Comparison of ENCODE assay signal across 1 cellular context in the genomic region with DNA sequence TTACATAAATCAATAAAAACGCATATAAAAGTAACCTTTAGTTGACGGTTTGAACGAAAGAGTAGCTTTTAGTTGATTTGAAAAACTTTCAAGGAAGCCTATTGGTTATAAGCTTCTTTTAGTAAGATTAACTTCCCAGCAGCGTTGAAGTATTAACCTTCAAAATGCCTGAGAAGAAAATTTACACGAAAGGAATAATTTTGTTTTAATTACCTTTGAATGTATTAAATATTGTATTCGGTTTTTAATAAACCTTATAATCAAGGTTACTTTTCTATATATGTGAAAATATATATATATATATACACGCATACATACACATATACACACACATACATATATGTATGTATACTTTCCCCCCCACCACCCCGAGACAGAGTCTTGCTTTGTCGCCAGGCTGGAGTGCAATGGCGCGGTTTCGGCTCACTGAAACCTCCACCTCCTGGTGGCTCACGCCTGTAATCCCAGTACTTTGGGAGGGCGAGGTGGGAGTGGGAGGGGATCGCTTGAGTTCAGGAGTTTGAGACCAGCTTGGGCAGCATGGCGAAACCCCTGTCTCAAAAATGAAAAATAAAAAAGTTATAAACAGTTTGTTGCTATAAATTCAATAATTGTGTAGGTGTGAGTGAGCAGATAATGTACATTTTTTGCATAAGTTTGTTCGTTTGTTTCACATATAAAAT.
A peak's percentile ranks its signal among the peaks of the same experiment; 100 is the strongest.
TF ChIP-seq lines count a peak whose summit lies in the region.

No MANE protein-coding gene starts in this region.

TF ChIP-seq in K562, 482 proteins besides CTCF, POLR2A, EP300 and RAD21 (continued from another document and continues in another):
- TF ChIP-seq HOMEZ (CRISPR knock-in tag; IDR thresholded peaks at IDR 0.05) (no peak), ETV5 (CRISPR knock-in tag; IDR thresholded peaks at IDR 0.05; ENCODE audit: low read depth) (no peak), CBFA2T2 (conservative IDR thresholded peaks at IDR 0.05) (no peak), ZNF3 (CRISPR knock-in tag; IDR thresholded peaks at IDR 0.05) (no peak), ZFX (CRISPR knock-in tag; IDR thresholded peaks at IDR 0.05) (no peak), SRSF3 (IDR thresholded peaks at IDR 0.05; ENCODE audit: insufficient read depth, low read length) (no peak), GATA2 (CRISPR knock-in tag; IDR thresholded peaks at IDR 0.05) (no peak), ZNF12 (CRISPR knock-in tag; IDR thresholded peaks at IDR 0.05) (no peak), TAF9B (IDR thresholded peaks at IDR 0.05; ENCODE audit: partially characterized antibody) (no peak), THRAP3 (IDR thresholded peaks at IDR 0.05; ENCODE audit: borderline replicate concordance) (peak; percentile 64; the same call in 1 of the 2 replicates), CAMTA2 (CRISPR knock-in tag; conservative IDR thresholded peaks at IDR 0.05) (no peak), POLR2AphosphoS2 (IDR thresholded peaks at IDR 0.05; ENCODE audit: low read length) (no peak), ZNF507 (tag; conservative IDR thresholded peaks at IDR 0.05) (no peak), CBX1 (IDR thresholded peaks at IDR 0.05; ENCODE audit: low read depth) (no peak), RCOR1 (IDR thresholded peaks at IDR 0.05; ENCODE audit: borderline replicate concordance in 1 of 2, low read depth in 2 of 2, low read length in 2 of 2) (peak in 1 of 2 experiments; percentile 72; a peak in 2 of 4 replicates), ZNF436 (CRISPR knock-in tag; IDR thresholded peaks at IDR 0.05) (no peak), ADNP (tag; IDR thresholded peaks at IDR 0.05) (peak; percentile 80; the same call in 1 of the 2 replicates), TCF7 (IDR thresholded peaks at IDR 0.05; ENCODE audit: borderline replicate concordance) (no peak), ZBTB8A (IDR thresholded peaks at IDR 0.05; ENCODE audit: partially characterized antibody) (no peak), CREM (IDR thresholded peaks at IDR 0.05; ENCODE audit: low read depth) (peak; percentile 71), AFF4 (CRISPR knock-in tag; IDR thresholded peaks at IDR 0.05) (no peak), FUS (optimal IDR thresholded peaks at IDR 0.05; ENCODE audit: low read depth, low read length) (no peak), CXXC5 (CRISPR knock-in tag; IDR thresholded peaks at IDR 0.05) (0 out of 2 replicates have a peak, but pooled peaks have one; percentile 15), E2F6 (IDR thresholded peaks at IDR 0.05; ENCODE audit: borderline replicate concordance in 1 of 2, extremely low read depth in 1 of 2, insufficient read depth in 1 of 2, insufficient read length in 1 of 2, low read depth in 1 of 2, low read length in 1 of 2, poor library complexity in 1 of 2, severe bottlenecking in 1 of 2) (peak in 1 of 2 experiments; percentile 47), TAF7 (tag; IDR thresholded peaks at IDR 0.05) (peak; percentile 66), KDM4B (IDR thresholded peaks at IDR 0.05; ENCODE audit: borderline replicate concordance in 2 of 2, low read depth in 1 of 2) (0 out of 4 replicates have a peak, but pooled peaks of 1 of the 2 experiments have one; percentile 32), NFATC3 (IDR thresholded peaks at IDR 0.05) (peak; percentile 23; the same call in 1 of the 2 replicates), TFAP4 (CRISPR knock-in tag; IDR thresholded peaks at IDR 0.05; ENCODE audit: borderline replicate concordance) (peak; percentile 67; the same call in 1 of the 2 replicates), CBX5 (IDR thresholded peaks at IDR 0.05; ENCODE audit: borderline replicate concordance, low read depth) (no peak), GTF2B (IDR thresholded peaks at IDR 0.05; ENCODE audit: extremely low read depth, insufficient read length) (no peak), YY1 (IDR thresholded peaks at IDR 0.05; ENCODE audit: borderline replicate concordance in 1 of 3, control insufficient read depth in 1 of 3, extremely low read depth in 1 of 3, insufficient read depth in 3 of 3, insufficient read length in 1 of 3, insufficient replicate concordance in 2 of 3, low read depth in 1 of 3, low read length in 2 of 3) (peak; percentile 44 to 92 (median 84)), PTTG1 (tag; IDR thresholded peaks at IDR 0.05; ENCODE audit: low read depth) (no peak), ZNF143 (CRISPR knock-in tag; IDR thresholded peaks at IDR 0.05) (no peak), STAG1 (CRISPR knock-in tag; IDR thresholded peaks at IDR 0.05; ENCODE audit: borderline replicate concordance) (no peak), EP400 (IDR thresholded peaks at IDR 0.05) (no peak), PHF20 (IDR thresholded peaks at IDR 0.05; ENCODE audit: partially characterized antibody) (no peak), NFRKB (IDR thresholded peaks at IDR 0.05; ENCODE audit: low read depth) (peak; percentile 92), NR1H2 (CRISPR knock-in tag; IDR thresholded peaks at IDR 0.05) (no peak), MCM5 (IDR thresholded peaks at IDR 0.05; ENCODE audit: low read depth) (no peak), DIDO1 (tag; IDR thresholded peaks at IDR 0.05; ENCODE audit: low read depth) (no peak), RBM15 (IDR thresholded peaks at IDR 0.05; ENCODE audit: insufficient read depth, low read length) (no peak), RBFOX2 (IDR thresholded peaks at IDR 0.05; ENCODE audit: low read depth, low read length) (no peak), CC2D1A (IDR thresholded peaks at IDR 0.05) (peak; percentile 51; the same call in 1 of the 2 replicates), ZNF384 (IDR thresholded peaks at IDR 0.05; ENCODE audit: low read depth, low read length) (0 out of 2 replicates have a peak, but pooled peaks have one; percentile 52)
- TF ChIP-seq, protein P1, sequence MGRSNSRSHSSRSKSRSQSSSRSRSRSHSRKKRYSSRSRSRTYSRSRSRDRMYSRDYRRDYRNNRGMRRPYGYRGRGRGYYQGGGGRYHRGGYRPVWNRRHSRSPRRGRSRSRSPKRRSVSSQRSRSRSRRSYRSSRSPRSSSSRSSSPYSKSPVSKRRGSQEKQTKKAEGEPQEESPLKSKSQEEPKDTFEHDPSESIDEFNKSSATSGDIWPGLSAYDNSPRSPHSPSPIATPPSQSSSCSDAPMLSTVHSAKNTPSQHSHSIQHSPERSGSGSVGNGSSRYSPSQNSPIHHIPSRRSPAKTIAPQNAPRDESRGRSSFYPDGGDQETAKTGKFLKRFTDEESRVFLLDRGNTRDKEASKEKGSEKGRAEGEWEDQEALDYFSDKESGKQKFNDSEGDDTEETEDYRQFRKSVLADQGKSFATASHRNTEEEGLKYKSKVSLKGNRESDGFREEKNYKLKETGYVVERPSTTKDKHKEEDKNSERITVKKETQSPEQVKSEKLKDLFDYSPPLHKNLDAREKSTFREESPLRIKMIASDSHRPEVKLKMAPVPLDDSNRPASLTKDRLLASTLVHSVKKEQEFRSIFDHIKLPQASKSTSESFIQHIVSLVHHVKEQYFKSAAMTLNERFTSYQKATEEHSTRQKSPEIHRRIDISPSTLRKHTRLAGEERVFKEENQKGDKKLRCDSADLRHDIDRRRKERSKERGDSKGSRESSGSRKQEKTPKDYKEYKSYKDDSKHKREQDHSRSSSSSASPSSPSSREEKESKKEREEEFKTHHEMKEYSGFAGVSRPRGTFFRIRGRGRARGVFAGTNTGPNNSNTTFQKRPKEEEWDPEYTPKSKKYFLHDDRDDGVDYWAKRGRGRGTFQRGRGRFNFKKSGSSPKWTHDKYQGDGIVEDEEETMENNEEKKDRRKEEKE (IDR thresholded peaks at IDR 0.05; ENCODE audit: borderline replicate concordance in 1 of 2, control insufficient read depth in 1 of 2, low read depth in 2 of 2, low read length in 1 of 2): no peak
- TF ChIP-seq, protein P2, sequence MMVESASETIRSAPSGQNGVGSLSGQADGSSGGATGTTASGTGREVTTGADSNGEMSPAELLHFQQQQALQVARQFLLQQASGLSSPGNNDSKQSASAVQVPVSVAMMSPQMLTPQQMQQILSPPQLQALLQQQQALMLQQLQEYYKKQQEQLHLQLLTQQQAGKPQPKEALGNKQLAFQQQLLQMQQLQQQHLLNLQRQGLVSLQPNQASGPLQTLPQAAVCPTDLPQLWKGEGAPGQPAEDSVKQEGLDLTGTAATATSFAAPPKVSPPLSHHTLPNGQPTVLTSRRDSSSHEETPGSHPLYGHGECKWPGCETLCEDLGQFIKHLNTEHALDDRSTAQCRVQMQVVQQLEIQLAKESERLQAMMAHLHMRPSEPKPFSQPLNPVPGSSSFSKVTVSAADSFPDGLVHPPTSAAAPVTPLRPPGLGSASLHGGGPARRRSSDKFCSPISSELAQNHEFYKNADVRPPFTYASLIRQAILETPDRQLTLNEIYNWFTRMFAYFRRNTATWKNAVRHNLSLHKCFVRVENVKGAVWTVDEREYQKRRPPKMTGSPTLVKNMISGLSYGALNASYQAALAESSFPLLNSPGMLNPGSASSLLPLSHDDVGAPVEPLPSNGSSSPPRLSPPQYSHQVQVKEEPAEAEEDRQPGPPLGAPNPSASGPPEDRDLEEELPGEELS (CRISPR knock-in tag; IDR thresholded peaks at IDR 0.05; ENCODE audit: borderline replicate concordance): no peak
- TF ChIP-seq, protein P3, sequence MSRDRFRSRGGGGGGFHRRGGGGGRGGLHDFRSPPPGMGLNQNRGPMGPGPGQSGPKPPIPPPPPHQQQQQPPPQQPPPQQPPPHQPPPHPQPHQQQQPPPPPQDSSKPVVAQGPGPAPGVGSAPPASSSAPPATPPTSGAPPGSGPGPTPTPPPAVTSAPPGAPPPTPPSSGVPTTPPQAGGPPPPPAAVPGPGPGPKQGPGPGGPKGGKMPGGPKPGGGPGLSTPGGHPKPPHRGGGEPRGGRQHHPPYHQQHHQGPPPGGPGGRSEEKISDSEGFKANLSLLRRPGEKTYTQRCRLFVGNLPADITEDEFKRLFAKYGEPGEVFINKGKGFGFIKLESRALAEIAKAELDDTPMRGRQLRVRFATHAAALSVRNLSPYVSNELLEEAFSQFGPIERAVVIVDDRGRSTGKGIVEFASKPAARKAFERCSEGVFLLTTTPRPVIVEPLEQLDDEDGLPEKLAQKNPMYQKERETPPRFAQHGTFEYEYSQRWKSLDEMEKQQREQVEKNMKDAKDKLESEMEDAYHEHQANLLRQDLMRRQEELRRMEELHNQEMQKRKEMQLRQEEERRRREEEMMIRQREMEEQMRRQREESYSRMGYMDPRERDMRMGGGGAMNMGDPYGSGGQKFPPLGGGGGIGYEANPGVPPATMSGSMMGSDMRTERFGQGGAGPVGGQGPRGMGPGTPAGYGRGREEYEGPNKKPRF (IDR thresholded peaks at IDR 0.05; ENCODE audit: low read depth, low read length): no peak
- TF ChIP-seq, protein P4, sequence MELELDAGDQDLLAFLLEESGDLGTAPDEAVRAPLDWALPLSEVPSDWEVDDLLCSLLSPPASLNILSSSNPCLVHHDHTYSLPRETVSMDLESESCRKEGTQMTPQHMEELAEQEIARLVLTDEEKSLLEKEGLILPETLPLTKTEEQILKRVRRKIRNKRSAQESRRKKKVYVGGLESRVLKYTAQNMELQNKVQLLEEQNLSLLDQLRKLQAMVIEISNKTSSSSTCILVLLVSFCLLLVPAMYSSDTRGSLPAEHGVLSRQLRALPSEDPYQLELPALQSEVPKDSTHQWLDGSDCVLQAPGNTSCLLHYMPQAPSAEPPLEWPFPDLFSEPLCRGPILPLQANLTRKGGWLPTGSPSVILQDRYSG (tag; conservative IDR thresholded peaks at IDR 0.05; ENCODE audit: low read depth): no peak
